In genomic region chr5:179623001-179623905, GRCh38 we compare ENCODE assay signal across 8 cellular contexts. TPM values are rescaled to one million over a fixed set of nuclear protein-coding genes. Genes with fewer than 3 reads are reported as not detected.
DNase-seq lines count a peak whose midpoint lies in the region; ATAC-seq and TF ChIP-seq lines count a peak whose summit lies in the region.

TSS of gene HNRNPH1 (minus strand) at chr5:179623671. CDS start at chr5:179623133, 538 bp downstream.

- peaks cover 43% of the 10 kb centered on the region for H3K36me3 Mint-ChIP-seq in type B pancreatic cell

- peaks cover 33% of the 10 kb centered on the region for H3K4me1 Mint-ChIP-seq in type B pancreatic cell (ENCODE audit: unreplicated experiment)

- H3K9ac ChIP-seq in adipocyte (ENCODE audit: low read length), result peak within 1 kb of the TSS; percentile 100

- peak within 1 kb of the TSS; percentile 99 for H3K4me3 Mint-ChIP-seq in type B pancreatic cell

- peaks cover 48% of the 10 kb centered on the region for H3K4me1 ChIP-seq in adipocyte (ENCODE audit: control insufficient read depth, insufficient read depth, low read length)

- H3K36me3 ChIP-seq in adipocyte (ENCODE audit: control insufficient read depth, insufficient read depth, low read length, severe bottlenecking), result peaks cover 43% of the 10 kb centered on the region

- H3K4me3 ChIP-seq in adipocyte (ENCODE audit: low read length), result peak within 1 kb of the TSS; percentile 99

- peak within 1 kb of the TSS; percentile 100 for H3K27ac Mint-ChIP-seq in type B pancreatic cell

- DNase-seq in NCI-H1436 (lab: John Stamatoyannopoulos, UW) (peak; percentile 91), T follicular helper cell (ENCODE audit: low read depth) (peak; percentile 98), adipocyte (ENCODE audit: low read depth) (peak; percentile 100), cardiac septum (ENCODE audit: low spot score) (peak; percentile 99), pons (ENCODE audit: low spot score) (peak; percentile 98), type B pancreatic cell (ENCODE audit: extremely low spot score, unreplicated experiment) (peak; percentile 100)

- H3K27me3 Mint-ChIP-seq in type B pancreatic cell, result peaks cover 9% of the 10 kb centered on the region

- ATAC-seq in HG02798 (IDR thresholded peaks at IDR 0.05; ENCODE audit: poor library complexity, unreplicated experiment), result peak; percentile 85

- no peaks in the 10 kb centered on the region for H3K9me3 ChIP-seq in adipocyte (ENCODE audit: control insufficient read depth, low read length)

- TF ChIP-seq CTCF in GM12873 (IDR thresholded peaks at IDR 0.05; ENCODE audit: insufficient read depth, low read depth, low read length, missing control alignments), result peak; percentile 5
- peak; percentile 21 for TF ChIP-seq CTCF in type B pancreatic cell (conservative IDR thresholded peaks at IDR 0.05)

- no peaks in the 10 kb centered on the region for H3K27me3 ChIP-seq in adipocyte (replicated peaks; ENCODE audit: control insufficient read depth, insufficient read depth, low read length)

- no peaks in the 10 kb centered on the region for H3K9me3 Mint-ChIP-seq in type B pancreatic cell

- intact Hi-C loops in cardiac septum (cut with DNase I), result loop anchor here (5.0 kb wide), 1 partner anchor 66 kb away; no protein-coding TSS in a partner anchor

RNA-seq across cellular contexts. Expression of gene HNRNPH1, which starts in this region (rescaled TPM):
- total RNA-seq in cardiac septum (222 TPM), type B pancreatic cell (ENCODE audit: low replicate concordance) (560 and 893 TPM in 2 replicates)

Comparison
In these comparisons a context has a peak if more than half of its experiments do, and no peak if none do; other contexts are left out.
1. Peak in every context shown above with its lines: DNase-seq, ATAC-seq and H3K4me3 ChIP-seq.